Comparison of ENCODE assay signal across 1 cellular context in genomic region chr6:2931970-2932748, GRCh38.
TF ChIP-seq lines count a peak whose summit lies in the region.

No MANE protein-coding gene starts in this region.

TF ChIP-seq in K562, 482 proteins besides CTCF, POLR2A, EP300 and RAD21 (continued from another document and continues in another):
- peak; percentile 82; the same call in 1 of the 2 replicates for TF ChIP-seq RREB1 (CRISPR knock-in tag; IDR thresholded peaks at IDR 0.05)
- TF ChIP-seq, protein P1, sequence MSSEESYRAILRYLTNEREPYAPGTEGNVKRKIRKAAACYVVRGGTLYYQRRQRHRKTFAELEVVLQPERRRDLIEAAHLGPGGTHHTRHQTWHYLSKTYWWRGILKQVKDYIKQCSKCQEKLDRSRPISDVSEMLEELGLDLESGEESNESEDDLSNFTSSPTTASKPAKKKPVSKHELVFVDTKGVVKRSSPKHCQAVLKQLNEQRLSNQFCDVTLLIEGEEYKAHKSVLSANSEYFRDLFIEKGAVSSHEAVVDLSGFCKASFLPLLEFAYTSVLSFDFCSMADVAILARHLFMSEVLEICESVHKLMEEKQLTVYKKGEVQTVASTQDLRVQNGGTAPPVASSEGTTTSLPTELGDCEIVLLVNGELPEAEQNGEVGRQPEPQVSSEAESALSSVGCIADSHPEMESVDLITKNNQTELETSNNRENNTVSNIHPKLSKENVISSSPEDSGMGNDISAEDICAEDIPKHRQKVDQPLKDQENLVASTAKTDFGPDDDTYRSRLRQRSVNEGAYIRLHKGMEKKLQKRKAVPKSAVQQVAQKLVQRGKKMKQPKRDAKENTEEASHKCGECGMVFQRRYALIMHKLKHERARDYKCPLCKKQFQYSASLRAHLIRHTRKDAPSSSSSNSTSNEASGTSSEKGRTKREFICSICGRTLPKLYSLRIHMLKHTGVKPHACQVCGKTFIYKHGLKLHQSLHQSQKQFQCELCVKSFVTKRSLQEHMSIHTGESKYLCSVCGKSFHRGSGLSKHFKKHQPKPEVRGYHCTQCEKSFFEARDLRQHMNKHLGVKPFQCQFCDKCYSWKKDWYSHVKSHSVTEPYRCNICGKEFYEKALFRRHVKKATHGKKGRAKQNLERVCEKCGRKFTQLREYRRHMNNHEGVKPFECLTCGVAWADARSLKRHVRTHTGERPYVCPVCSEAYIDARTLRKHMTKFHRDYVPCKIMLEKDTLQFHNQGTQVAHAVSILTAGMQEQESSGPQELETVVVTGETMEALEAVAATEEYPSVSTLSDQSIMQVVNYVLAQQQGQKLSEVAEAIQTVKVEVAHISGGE (CRISPR knock-in tag; IDR thresholded peaks at IDR 0.05): peak in 1 of 3 experiments; percentile 62; a peak in 1 of 6 replicates
- 0 out of 2 replicates have a peak, but pooled peaks have one; percentile 24 for TF ChIP-seq SMAD3 (CRISPR knock-in tag; conservative IDR thresholded peaks at IDR 0.05)
- peak; percentile 78; the same call in 1 of the 2 replicates for TF ChIP-seq MITF (IDR thresholded peaks at IDR 0.05)
- no peak for TF ChIP-seq WHSC1 (IDR thresholded peaks at IDR 0.05; ENCODE audit: low read length)
- peak; percentile 43; the same call in 1 of the 2 replicates for TF ChIP-seq RAD51 (IDR thresholded peaks at IDR 0.05; ENCODE audit: borderline replicate concordance, low read depth)
- peak; percentile 74; the same call in 1 of the 2 replicates for TF ChIP-seq ZNF24 (IDR thresholded peaks at IDR 0.05)
- TF ChIP-seq ZNF75A (CRISPR knock-in tag; IDR thresholded peaks at IDR 0.05): no peak
- TF ChIP-seq ILF3 (IDR thresholded peaks at IDR 0.05; ENCODE audit: borderline replicate concordance): no peak
- TF ChIP-seq ZEB2 (IDR thresholded peaks at IDR 0.05): peak; percentile 97
- no peak for TF ChIP-seq E4F1 (CRISPR knock-in tag; IDR thresholded peaks at IDR 0.05; ENCODE audit: borderline replicate concordance)
- TF ChIP-seq ZBED1 (IDR thresholded peaks at IDR 0.05): peak; percentile 92
- TF ChIP-seq SRF (CRISPR knock-in tag; IDR thresholded peaks at IDR 0.05): peak in 1 of 2 experiments; percentile 89; a peak in 2 of 4 replicates
- peak; percentile 90 for TF ChIP-seq AFF4 (CRISPR knock-in tag; IDR thresholded peaks at IDR 0.05)
- TF ChIP-seq, protein P2, sequence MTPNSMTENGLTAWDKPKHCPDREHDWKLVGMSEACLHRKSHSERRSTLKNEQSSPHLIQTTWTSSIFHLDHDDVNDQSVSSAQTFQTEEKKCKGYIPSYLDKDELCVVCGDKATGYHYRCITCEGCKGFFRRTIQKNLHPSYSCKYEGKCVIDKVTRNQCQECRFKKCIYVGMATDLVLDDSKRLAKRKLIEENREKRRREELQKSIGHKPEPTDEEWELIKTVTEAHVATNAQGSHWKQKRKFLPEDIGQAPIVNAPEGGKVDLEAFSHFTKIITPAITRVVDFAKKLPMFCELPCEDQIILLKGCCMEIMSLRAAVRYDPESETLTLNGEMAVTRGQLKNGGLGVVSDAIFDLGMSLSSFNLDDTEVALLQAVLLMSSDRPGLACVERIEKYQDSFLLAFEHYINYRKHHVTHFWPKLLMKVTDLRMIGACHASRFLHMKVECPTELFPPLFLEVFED (CRISPR knock-in tag; conservative IDR thresholded peaks at IDR 0.05): 0 out of 2 replicates have a peak, but pooled peaks have one; percentile 7
- no peak for TF ChIP-seq HNRNPL (IDR thresholded peaks at IDR 0.05; ENCODE audit: low read depth, low read length)
- peak; percentile 87 for TF ChIP-seq ZNF134 (CRISPR knock-in tag; conservative IDR thresholded peaks at IDR 0.05)
- 0 out of 2 replicates have a peak, but pooled peaks have one; percentile 24 for TF ChIP-seq KLF13 (tag; IDR thresholded peaks at IDR 0.05; ENCODE audit: borderline replicate concordance, low read depth)
- peak; percentile 99 for TF ChIP-seq NBN (IDR thresholded peaks at IDR 0.05; ENCODE audit: low read depth)
- peak; percentile 85; the same call in 1 of the 2 replicates for TF ChIP-seq KAT7 (CRISPR knock-in tag; IDR thresholded peaks at IDR 0.05; ENCODE audit: borderline replicate concordance)
- peak; percentile 99 for TF ChIP-seq SMC3 (conservative IDR thresholded peaks at IDR 0.05; ENCODE audit: insufficient read depth, low read depth, low read length)
- peak; percentile 94 for TF ChIP-seq MAFF (IDR thresholded peaks at IDR 0.05; ENCODE audit: low read length)
- peak in 1 of 2 experiments; percentile 99; a peak in 2 of 4 replicates for TF ChIP-seq HDAC1 (IDR thresholded peaks at IDR 0.05)
- TF ChIP-seq ZBTB1 (CRISPR knock-in tag; IDR thresholded peaks at IDR 0.05; ENCODE audit: borderline replicate concordance, low read depth): no peak; the same call in 1 of the 2 replicates
- TF ChIP-seq MTA3 (IDR thresholded peaks at IDR 0.05; ENCODE audit: borderline replicate concordance): peak; percentile 89
- TF ChIP-seq XRCC3 (IDR thresholded peaks at IDR 0.05): no peak
- TF ChIP-seq TRIM28 (IDR thresholded peaks at IDR 0.05): peak; percentile 66; the same call in 1 of the 2 replicates
- peak; percentile 99 for TF ChIP-seq MECOM (CRISPR knock-in tag; IDR thresholded peaks at IDR 0.05)
- TF ChIP-seq NONO (IDR thresholded peaks at IDR 0.05; ENCODE audit: low read depth in 2 of 2, low read length in 1 of 2): 0 out of 4 replicates have a peak, but pooled peaks of 1 of the 2 experiments have one; percentile 51
- TF ChIP-seq FOXJ2 (tag; IDR thresholded peaks at IDR 0.05): 0 out of 2 replicates have a peak, but pooled peaks have one; percentile 53
- TF ChIP-seq CBFB (CRISPR knock-in tag; IDR thresholded peaks at IDR 0.05): 0 out of 2 replicates have a peak, but pooled peaks have one; percentile 18
- peak; percentile 92 for TF ChIP-seq JUND (IDR thresholded peaks at IDR 0.05; ENCODE audit: borderline replicate concordance, low read depth, low read length)
- peak; percentile 92; the same call in 2 of the 3 replicates for TF ChIP-seq JUND (tag; IDR thresholded peaks at IDR 0.05; ENCODE audit: borderline replicate concordance, low read depth, low read length)
- TF ChIP-seq ATF7 (IDR thresholded peaks at IDR 0.05): peak; percentile 92
- no peak for TF ChIP-seq HINFP (tag; conservative IDR thresholded peaks at IDR 0.05; ENCODE audit: low read depth)
